ENCODE assay signal across 8 cellular contexts in the genomic region with DNA sequence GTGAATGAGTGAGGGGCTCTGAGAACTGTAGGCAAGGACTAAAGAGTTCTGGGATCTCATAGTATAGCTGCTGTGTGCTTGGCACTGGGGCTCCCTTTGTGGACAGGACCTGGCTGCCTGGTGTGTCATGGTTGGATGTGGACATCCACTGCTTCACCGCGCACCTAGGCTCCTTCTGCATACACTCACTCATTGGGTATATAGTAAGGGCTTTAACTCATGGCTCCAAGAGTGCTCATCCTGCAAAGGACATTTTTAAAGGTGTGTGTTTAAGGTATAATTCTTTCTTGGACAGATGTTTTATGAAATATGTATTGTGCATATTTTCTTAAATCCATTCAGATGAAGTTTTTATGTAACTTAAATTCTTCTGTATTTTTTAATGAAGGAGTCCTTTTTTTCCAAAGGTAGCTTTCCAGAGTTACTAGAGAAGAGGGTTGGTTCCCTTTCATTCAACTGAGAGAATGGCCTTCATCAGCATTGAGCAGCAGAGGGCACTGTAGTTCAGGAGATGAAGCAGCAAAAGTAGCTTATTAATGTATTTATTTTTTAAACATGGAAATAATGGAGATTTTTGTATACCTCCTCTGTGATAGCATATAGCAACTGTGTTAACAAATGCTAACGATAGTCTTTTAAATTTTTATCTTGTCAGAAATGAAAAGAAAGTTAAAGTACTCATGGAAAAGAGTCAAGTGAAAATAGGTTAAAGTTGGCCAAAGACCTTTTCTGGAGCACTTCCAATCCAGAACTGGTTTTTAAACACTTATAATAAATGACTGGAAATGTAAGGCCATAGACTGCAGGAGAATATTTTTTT. TPM values are rescaled to one million over a fixed set of nuclear protein-coding genes. Genes with fewer than 3 reads are reported as not detected.
DNase-seq lines count a peak whose midpoint lies in the region; ATAC-seq, FAIRE-seq and TF ChIP-seq lines count a peak whose summit lies in the region.

No MANE protein-coding gene starts in this region.

- no peak overlapping the region for H3K9ac ChIP-seq in K562 (ENCODE audit: insufficient read depth in 1 of 2, low read depth in 2 of 2, low read length in 2 of 2)

- H3K4me1 ChIP-seq in RWPE2 (ENCODE audit: insufficient read depth, poor library complexity, severe bottlenecking) (no peaks in the 10 kb centered on the region), K562 (replicated peaks in 1 of 2; ENCODE audit: control insufficient read depth in 2 of 2, insufficient read depth in 2 of 2, low read length in 2 of 2) (peaks cover 2 to 41% of the 10 kb centered on the region in 2 experiments; a peak in 4 of 5 replicates)

- peaks cover 47% of the 10 kb centered on the region for H3K36me3 ChIP-seq in RWPE2 (ENCODE audit: low read depth)
- H3K36me3 ChIP-seq in K562 (ENCODE audit: control insufficient read depth, insufficient read depth, low read length), result peaks cover 89% of the 10 kb centered on the region

- CTCF ChIA-PET in K562 (lab: Yijun Ruan, JAX; ENCODE audit: low intra/inter-chr PET ratio), result interaction anchor here (0.7 to 3.1 kb wide), 8 partner anchors 22 to 943 kb away, joined by 3 to 24 read pairs (median 5); no protein-coding TSS in a partner anchor

- H3K9me1 ChIP-seq in K562 (ENCODE audit: control insufficient read depth, insufficient read depth, low read length), result no peaks in the 10 kb centered on the region

- ATAC-seq in RWPE2 (ENCODE audit: low read depth) (peak; percentile 50; the same call in 1 of the 3 replicates), K562 (peak; percentile 83), GM21390 (IDR thresholded peaks at IDR 0.05; ENCODE audit: unreplicated experiment) (no peak)

- H3K4me2 ChIP-seq in K562 (ENCODE audit: insufficient read depth, low read length), result no peak overlapping the region

- BruUV-seq in K562 (replicated peaks; lab: Mats Ljungman, UMichigan), result no TSS peak

- POLR2A ChIA-PET in K562 (lab: Yijun Ruan, JAX), result interaction anchor here (0.6 to 1.7 kb wide), 4 partner anchors 11 to 702 kb away, joined by 3 to 9 read pairs (median 3); no protein-coding TSS in a partner anchor

- FAIRE-seq in K562 (lab: Jason Lieb, UNC), result peak; percentile 44

- H4K20me1 ChIP-seq in K562 (replicated peaks; ENCODE audit: control insufficient read depth, insufficient read depth, low read length), result no peaks in the 10 kb centered on the region

- no peak for TF ChIP-seq EP300 in K562 (IDR thresholded peaks at IDR 0.05; ENCODE audit: low read length)

- in situ Hi-C loops in K562 (cut with MboI), result no loop called here

- H3K27me3 ChIP-seq in RWPE2 (ENCODE audit: insufficient read depth, poor library complexity, severe bottlenecking) (no peaks in the 10 kb centered on the region), K562 (ENCODE audit: control insufficient read depth in 2 of 2, insufficient read depth in 2 of 2, low read length in 2 of 2) (no peaks in the 10 kb centered on the region)

- H3K4me3 ChIP-seq in RWPE2 (ENCODE audit: severe bottlenecking) (no peak overlapping the region), K562 (no peak overlapping the region)

- no peak for TF ChIP-seq POLR2A in K562 (conservative IDR thresholded peaks at IDR 0.05)

- no peak overlapping the region for H2AFZ ChIP-seq in K562 (ENCODE audit: low read depth, low read length)

- no peaks in the 10 kb centered on the region for H3K9me3 ChIP-seq in RWPE2 (ENCODE audit: severe bottlenecking)
- peaks cover 5% of the 10 kb centered on the region for H3K9me3 ChIP-seq in K562 (replicated peaks; ENCODE audit: control insufficient read depth, insufficient read depth, low read depth, low read length)

- TF ChIP-seq CTCF in RWPE2 (IDR thresholded peaks at IDR 0.05; ENCODE audit: poor library complexity, severe bottlenecking), result peak; percentile 86
- TF ChIP-seq CTCF in K562 (IDR thresholded peaks at IDR 0.05 in 2 of 3, conservative IDR thresholded peaks at IDR 0.05 in 1 of 3; ENCODE audit: insufficient read depth in 2 of 3, low read depth in 1 of 3, low read length in 3 of 3), result peak; percentile 68 to 92 (median 77)

- H3K27ac ChIP-seq in RWPE2 (ENCODE audit: poor library complexity, severe bottlenecking) (no peak overlapping the region), K562 (ENCODE audit: extremely low read depth, low read depth, low read length) (no peak overlapping the region)

- TF ChIP-seq RAD21 in K562 (CRISPR knock-in tag; conservative IDR thresholded peaks at IDR 0.05 in 1 of 2, IDR thresholded peaks at IDR 0.05 in 1 of 2), result peak; percentile 96 to 97

- DNase-seq in NCI-H510A treated with DMSO at 0.1 percent for 48 hours (lab: John Stamatoyannopoulos, UW) (peak; percentile 39), NCI-H510A (lab: John Stamatoyannopoulos, UW) (no peak), HS-27A (ENCODE audit: low read depth) (peak; percentile 20), RWPE2 (ENCODE audit: low spot score) (no peak), K562 (ENCODE audit: extremely low read depth in 1 of 4, low spot score in 3 of 4) (peak; percentile 48 to 64 (median 55)), iris pigment epithelial cell (ENCODE audit: low read depth) (peak; percentile 61)
- peak; percentile 65 for DNase-seq in stimulated activated CD4-positive, alpha-beta T cell treated with anti-CD3 and anti-CD28 coated beads, Interleukin-4, amount 100 ng/mL, for 24 hours

- H3K79me2 ChIP-seq in K562 (ENCODE audit: control insufficient read depth, insufficient read depth, low read length), result peaks cover 38% of the 10 kb centered on the region

- intact Hi-C loops in K562 (cut with micrococcal nuclease), result loop anchor here (1.0 kb wide), 3 partner anchors 14 to 260 kb away; no protein-coding TSS in a partner anchor

- 48% methylated on average over 3 of the region's 3 CpGs for WGBS in K562 (ENCODE audit: insufficient coverage, low coverage, missing lambda C conversion rate)

TF ChIP-seq in K562, 482 proteins besides CTCF, POLR2A, EP300 and RAD21 (continues in another document):
- TF ChIP-seq NCOA1 (IDR thresholded peaks at IDR 0.05; ENCODE audit: low read depth) (no peak), MTA1 (IDR thresholded peaks at IDR 0.05; ENCODE audit: borderline replicate concordance) (no peak), MAFG (tag; conservative IDR thresholded peaks at IDR 0.05) (peak; percentile 21; the same call in 1 of the 2 replicates), JUND (IDR thresholded peaks at IDR 0.05; ENCODE audit: borderline replicate concordance, low read depth, low read length) (peak; percentile 30; the same call in 1 of the 2 replicates), JUND (tag; IDR thresholded peaks at IDR 0.05; ENCODE audit: borderline replicate concordance, low read depth, low read length) (no peak)
- TF ChIP-seq, protein P1, sequence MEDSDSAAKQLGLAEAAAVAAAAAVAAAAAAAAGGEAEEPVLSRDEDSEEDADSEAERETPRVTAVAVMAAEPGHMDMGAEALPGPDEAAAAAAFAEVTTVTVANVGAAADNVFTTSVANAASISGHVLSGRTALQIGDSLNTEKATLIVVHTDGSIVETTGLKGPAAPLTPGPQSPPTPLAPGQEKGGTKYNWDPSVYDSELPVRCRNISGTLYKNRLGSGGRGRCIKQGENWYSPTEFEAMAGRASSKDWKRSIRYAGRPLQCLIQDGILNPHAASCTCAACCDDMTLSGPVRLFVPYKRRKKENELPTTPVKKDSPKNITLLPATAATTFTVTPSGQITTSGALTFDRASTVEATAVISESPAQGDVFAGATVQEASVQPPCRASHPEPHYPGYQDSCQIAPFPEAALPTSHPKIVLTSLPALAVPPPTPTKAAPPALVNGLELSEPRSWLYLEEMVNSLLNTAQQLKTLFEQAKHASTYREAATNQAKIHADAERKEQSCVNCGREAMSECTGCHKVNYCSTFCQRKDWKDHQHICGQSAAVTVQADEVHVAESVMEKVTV (CRISPR knock-in tag; IDR thresholded peaks at IDR 0.05), result peak; percentile 93

RNA-seq across cellular contexts. Expression of a gene that starts 25.2 kb away (rescaled TPM):
- total RNA-seq in K562 (2011; cell fraction: chromatin; rRNA removed; ENCODE audit: low replicate concordance), result 95.1 and 114 TPM in 2 replicates
- 55.7 and 63.8 TPM in 2 replicates for total RNA-seq in K562 (2011; cell fraction: nucleolus; rRNA removed)
- total RNA-seq in K562 (2011; cell fraction: nucleoplasm; rRNA removed), result 70.1 and 91.8 TPM in 2 replicates
- total RNA-seq in K562 (2014; rRNA removed), result 41.2 and 41.6 TPM in 2 replicates
- 43.6 and 49.4 TPM in 2 replicates for total RNA-seq in K562 (2014; rRNA removed; fragmentation: Illumina TruSeq; extraction: Trizol)
- 37.7 and 41.1 TPM in 2 replicates for total RNA-seq in K562 (2015; rRNA removed; fragmentation: Illumina TruSeq; extraction: Trizol)
- 38.9 and 40.9 TPM in 2 replicates for total RNA-seq in K562 (2021)
- polyA plus RNA-seq in K562 (2011; rRNA removed), result 35.5 and 44.4 TPM in 2 replicates
- 19.0 and 27.9 TPM in 2 replicates for polyA plus RNA-seq in K562 (2011; cell fraction: cytosol; rRNA removed)
- polyA plus RNA-seq in K562 (2011; cell fraction: nucleus; rRNA removed), result 38.4 and 44.0 TPM in 2 replicates
- polyA plus RNA-seq in K562 (2012), result 25.3 and 33.7 TPM in 2 replicates
- polyA plus RNA-seq in K562 (2014; fragmentation: Illumina TruSeq; extraction: Trizol), result 42.9 and 44.1 TPM in 2 replicates
- polyA plus RNA-seq in K562 (2014; fragmentation: Nextera tagmentation; extraction: Ambion mirVana), result 10 to 100 TPM; 12.8 to 14.5 TPM
- polyA plus RNA-seq in K562 (2014; rRNA removed), result 33.0 and 38.2 TPM in 2 replicates
- 63.7 and 64.9 TPM in 2 replicates for polyA minus RNA-seq in K562 (2011; rRNA and poly(A)+ RNA removed)
- 19.3 and 23.3 TPM in 2 replicates for polyA minus RNA-seq in K562 (2011; cell fraction: cytosol; rRNA and poly(A)+ RNA removed)
- 54.3 and 94.4 TPM in 2 replicates for polyA minus RNA-seq in K562 (2011; cell fraction: nucleus; rRNA and poly(A)+ RNA removed)

RNA-seq across cellular contexts. Expression of a gene that starts 25.5 kb away (rescaled TPM):
- total RNA-seq in K562 (2011; cell fraction: chromatin; rRNA removed; ENCODE audit: low replicate concordance), result 3.7 and 8.1 TPM in 2 replicates
- 3.0 and 3.2 TPM in 2 replicates for total RNA-seq in K562 (2011; cell fraction: nucleolus; rRNA removed)
- 6.1 and 11.6 TPM in 2 replicates for total RNA-seq in K562 (2011; cell fraction: nucleoplasm; rRNA removed)
- total RNA-seq in K562 (2014; rRNA removed) (15.9 and 16.0 TPM in 2 replicates), K562 (2014; rRNA removed; fragmentation: Illumina TruSeq; extraction: Trizol) (32.8 and 34.2 TPM in 2 replicates), K562 (2015; rRNA removed; fragmentation: Illumina TruSeq; extraction: Trizol) (26.9 and 30.3 TPM in 2 replicates), K562 (2021) (44.0 and 46.0 TPM in 2 replicates)
- polyA plus RNA-seq in K562 (2011; rRNA removed) (48.3 and 62.7 TPM in 2 replicates), K562 (2014; fragmentation: Illumina TruSeq; extraction: Trizol) (36.6 and 38.7 TPM in 2 replicates), K562 (2014; fragmentation: Nextera tagmentation; extraction: Ambion mirVana) (100 to 1,000 TPM; 131 TPM), K562 (2014; rRNA removed) (27.2 and 28.3 TPM in 2 replicates)
- polyA plus RNA-seq in K562 (2011; cell fraction: cytosol; rRNA removed), result 8.6 and 12.8 TPM in 2 replicates
- polyA plus RNA-seq in K562 (2011; cell fraction: nucleus; rRNA removed), result 5.3 and 11.8 TPM in 2 replicates
- 26.1 and 35.0 TPM in 2 replicates for polyA plus RNA-seq in K562 (2012)
- polyA minus RNA-seq in K562 (2011; rRNA and poly(A)+ RNA removed), result 24.8 and 26.0 TPM in 2 replicates
- 11.1 and 12.0 TPM in 2 replicates for polyA minus RNA-seq in K562 (2011; cell fraction: cytosol; rRNA and poly(A)+ RNA removed)
- polyA minus RNA-seq in K562 (2011; cell fraction: nucleus; rRNA and poly(A)+ RNA removed), result 5.1 and 9.1 TPM in 2 replicates

Comparison
In these comparisons a context has a peak if more than half of its experiments do, and no peak if none do; other contexts are left out.
1. DNase-seq: peak in NCI-H510A treated with DMSO at 0.1 percent for 48 hours (single experiment), HS-27A (single experiment), K562 (4 of 4), iris pigment epithelial cell (single experiment) and stimulated activated CD4-positive, alpha-beta T cell treated with anti-CD3 and anti-CD28 coated beads, Interleukin-4, amount 100 ng/mL, for 24 hours (single experiment); none in NCI-H510A (single experiment) and RWPE2 (single experiment).